ENCODE assay signal across 11 cellular contexts in genomic region chr20:48910360-48910781, GRCh38. TPM values are rescaled to one million over a fixed set of nuclear protein-coding genes. Genes with fewer than 3 reads are reported as not detected.
DNase-seq lines count a peak whose midpoint lies in the region; ATAC-seq and TF ChIP-seq lines count a peak whose summit lies in the region.
"Had no signal": no experiment of that assay in that cellular context is flagged by ENCODE, and none has a peak within 500 bp of the region (broad histone marks: within the 10 kb centered on the region; RNA-seq: fewer than 3 reads in every experiment).

No MANE protein-coding gene starts in this region.

- TF ChIP-seq CTCF in GM13977 (IDR thresholded peaks at IDR 0.05; ENCODE audit: extremely low read depth, insufficient read depth, missing control alignments), result no peak

- POLR2A ChIA-PET in activated CD4-positive, alpha-beta memory T cell treated with anti-CD3 and anti-CD28 coated beads for 36 hours (lab: Charles Lee), result no interaction called here

- H3K9me3 Mint-ChIP-seq in activated CD4-positive, alpha-beta memory T cell treated with anti-CD3 and anti-CD28 coated beads for 36 hours, result peaks cover 11% of the 10 kb centered on the region

- in situ Hi-C loops in GM13977 (cut with MboI; ENCODE audit: low pct_unique_long_range_greater_than_20kb, low sequenced_read_pairs, unreplicated experiment), result no loop called here

- ATAC-seq in Right ventricle myocardium superior (ENCODE audit: poor library complexity) (peak; percentile 45), GM21447 (IDR thresholded peaks at IDR 0.05; ENCODE audit: unreplicated experiment) (no peak), HG03521 (IDR thresholded peaks at IDR 0.05; ENCODE audit: unreplicated experiment) (no peak), GM21619 (IDR thresholded peaks at IDR 0.05; ENCODE audit: unreplicated experiment) (no peak)
- ATAC-seq: psoas muscle had no signal

- H3K36me3 Mint-ChIP-seq in activated CD4-positive, alpha-beta memory T cell treated with anti-CD3 and anti-CD28 coated beads for 36 hours, result peaks cover 3% of the 10 kb centered on the region

- peak overlapping the region; percentile 67 for H3K27ac Mint-ChIP-seq in activated CD4-positive, alpha-beta memory T cell treated with anti-CD3 and anti-CD28 coated beads for 36 hours

- H3K27me3 Mint-ChIP-seq in activated CD4-positive, alpha-beta memory T cell treated with anti-CD3 and anti-CD28 coated beads for 36 hours, result peaks cover 2% of the 10 kb centered on the region

- H3K4me1 Mint-ChIP-seq in activated CD4-positive, alpha-beta memory T cell treated with anti-CD3 and anti-CD28 coated beads for 36 hours (ENCODE audit: low read depth), result peaks cover 24% of the 10 kb centered on the region

- no peak overlapping the region for H3K4me3 Mint-ChIP-seq in activated CD4-positive, alpha-beta memory T cell treated with anti-CD3 and anti-CD28 coated beads for 36 hours

- CTCF ChIA-PET in activated CD4-positive, alpha-beta memory T cell treated with anti-CD3 and anti-CD28 coated beads for 36 hours (lab: Charles Lee), result interaction anchor here (1.0 to 8.6 kb wide), 4 partner anchors 10 to 290 kb away, joined by 3 to 171 read pairs (median 4); partner anchors contain the start of gene ARFGEF2

- DNase-seq in Right ventricle myocardium superior (no peak), cardiac septum (ENCODE audit: low spot score) (no peak), iris pigment epithelial cell (ENCODE audit: low read depth) (peak; percentile 80), GM13977 (ENCODE audit: low spot score) (no peak)
- peak; percentile 29 for DNase-seq in activated CD4-positive, alpha-beta memory T cell treated with anti-CD3 and anti-CD28 coated beads for 36 hours
- DNase-seq: activated CD4-positive, CD25-positive, alpha-beta regulatory T cell; NCI-H2081; psoas muscle had no signal

- intact Hi-C loops in Right ventricle myocardium superior (cut with DNase I) (no loop called here), cardiac septum (cut with DNase I) (no loop called here)
- intact Hi-C loops in activated CD4-positive, alpha-beta memory T cell treated with anti-CD3 and anti-CD28 coated beads for 36 hours (cut with micrococcal nuclease), result no loop called here

RNA-seq across cellular contexts. Expression of gene ARFGEF2, which starts 11.1 kb away (rescaled TPM):
- total RNA-seq in Right ventricle myocardium superior (36.8 TPM), cardiac septum (37.0 TPM)
- 10 to 100 TPM; 21.9 to 22.1 TPM for total RNA-seq in activated CD4-positive, alpha-beta memory T cell treated with anti-CD3 and anti-CD28 coated beads for 36 hours

Comparison
In these comparisons a context has a peak if more than half of its experiments do, and no peak if none do; other contexts are left out.
1. DNase-seq: peak in activated CD4-positive, alpha-beta memory T cell treated with anti-CD3 and anti-CD28 coated beads for 36 hours (single experiment) and iris pigment epithelial cell (single experiment); none in Right ventricle myocardium superior (single experiment), cardiac septum (single experiment) and GM13977 (single experiment).